16 cellular contexts compared by ENCODE assay signal in genomic region chr14:74686324-74686723, GRCh38.
"Had no signal": no experiment of that assay in that cellular context is flagged by ENCODE, and none has a peak within 500 bp of the region (broad histone marks: within the 10 kb centered on the region; RNA-seq: fewer than 3 reads in every experiment).

No MANE protein-coding gene starts in this region.

- H3K27me3 ChIP-seq: right atrium auricular region had no signal

- H3K27me3 Mint-ChIP-seq: activated T-helper 17 cell treated with anti-CD3 and anti-CD28 coated beads, Interleukin-2, amount 50 U/mL, for 72 hours; naive B cell; stimulated activated memory B cell treated with anti-CD40 and anti-IgM and Interleukin-4, amounts not matched to agents 10 μg/mL and 1 μg/mL and 100 μg/mL, for 72 hours; type B pancreatic cell had no signal

- DNase-seq: activated CD4-positive, alpha-beta T cell treated with anti-CD3 and anti-CD28 coated beads for 4 hours; activated naive CD4-positive, alpha-beta T cell treated with anti-CD3 and anti-CD28 coated beads for 36 hours; caudate nucleus; effector CD4-positive, alpha-beta T cell; hypothalamus; midbrain; naive B cell; SW 1271; WERI-Rb-1 had no signal

- H3K4me3 Mint-ChIP-seq: activated naive CD4-positive, alpha-beta T cell treated with anti-CD3 and anti-CD28 coated beads for 36 hours; activated T-helper 17 cell treated with anti-CD3 and anti-CD28 coated beads, Interleukin-2, amount 50 U/mL, for 72 hours; naive B cell; stimulated activated memory B cell treated with anti-CD40 and anti-IgM and Interleukin-4, amounts not matched to agents 10 μg/mL and 1 μg/mL and 100 μg/mL, for 72 hours; T-helper 2 cell treated with Interferon-gamma antibody and Interleukin-4, amounts not matched to agents 5 μg/mL and 100 μg/mL, for 36 hours; type B pancreatic cell had no signal

- H3K27ac ChIP-seq: coronary artery, right atrium auricular region, WERI-Rb-1 had no signal

- H3K27ac Mint-ChIP-seq: activated naive CD4-positive, alpha-beta T cell treated with anti-CD3 and anti-CD28 coated beads for 36 hours; activated T-helper 17 cell treated with anti-CD3 and anti-CD28 coated beads, Interleukin-2, amount 50 U/mL, for 72 hours; stimulated activated memory B cell treated with anti-CD40 and anti-IgM and Interleukin-4, amounts not matched to agents 10 μg/mL and 1 μg/mL and 100 μg/mL, for 72 hours; T-helper 2 cell treated with Interferon-gamma antibody and Interleukin-4, amounts not matched to agents 5 μg/mL and 100 μg/mL, for 36 hours; type B pancreatic cell had no signal

- ATAC-seq: activated T-helper 17 cell treated with anti-CD3 and anti-CD28 coated beads, Interleukin-2, amount 50 U/mL, for 72 hours; stimulated activated memory B cell treated with anti-CD40 and anti-IgM and Interleukin-4, amounts not matched to agents 10 μg/mL and 1 μg/mL and 100 μg/mL, for 72 hours had no signal

- H3K9me3 Mint-ChIP-seq: activated naive CD4-positive, alpha-beta T cell treated with anti-CD3 and anti-CD28 coated beads for 36 hours; activated T-helper 17 cell treated with anti-CD3 and anti-CD28 coated beads, Interleukin-2, amount 50 U/mL, for 72 hours; naive B cell; stimulated activated memory B cell treated with anti-CD40 and anti-IgM and Interleukin-4, amounts not matched to agents 10 μg/mL and 1 μg/mL and 100 μg/mL, for 72 hours; T-helper 2 cell treated with Interferon-gamma antibody and Interleukin-4, amounts not matched to agents 5 μg/mL and 100 μg/mL, for 36 hours; type B pancreatic cell had no signal

- H3K4me3 ChIP-seq: coronary artery, lung, right atrium auricular region had no signal

- H3K9me3 ChIP-seq: right atrium auricular region had no signal

- H3K4me1 Mint-ChIP-seq: activated T-helper 17 cell treated with anti-CD3 and anti-CD28 coated beads, Interleukin-2, amount 50 U/mL, for 72 hours had no signal
